ENCODE assay signal across 19 cellular contexts in the genomic region with DNA sequence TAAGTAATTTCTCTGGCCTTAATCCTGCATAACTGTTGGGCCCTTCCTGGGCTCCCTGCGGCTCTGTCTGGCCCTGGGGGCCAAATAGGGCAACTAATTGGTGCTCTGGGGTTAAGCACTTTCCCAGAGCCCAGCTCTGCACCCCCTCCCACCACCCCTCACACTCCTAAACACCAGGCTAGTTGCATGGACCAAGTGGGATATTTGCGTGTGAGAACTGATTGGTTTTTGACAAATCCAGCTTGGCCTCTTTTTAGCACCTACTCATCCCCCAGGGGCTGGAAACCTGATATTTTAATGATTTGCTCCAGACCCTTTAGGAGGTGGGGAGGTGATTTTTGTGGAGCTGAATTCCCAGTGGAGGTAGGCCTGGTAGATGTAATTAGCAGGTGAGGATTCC.
DNase-seq lines count a peak whose midpoint lies in the region; ATAC-seq lines count a peak whose summit lies in the region.
"Had no signal": no experiment of that assay in that cellular context is flagged by ENCODE, and none has a peak within 500 bp of the region (broad histone marks: within the 10 kb centered on the region; RNA-seq: fewer than 3 reads in every experiment).

No MANE protein-coding gene starts in this region.

- H3K4me1 ChIP-seq in CD8-positive, alpha-beta memory T cell (ENCODE audit: insufficient read depth, low read length) = no peaks in the 10 kb centered on the region
- H3K4me1 ChIP-seq: A549, HAP-1 had no signal

- DNase-seq in ELF-1 (ENCODE audit: low read depth, low spot score) (peak; percentile 76), NCI-H1105 treated with DMSO at 0.1 percent for 48 hours (lab: John Stamatoyannopoulos, UW) (peak; percentile 78), NCI-H2171 treated with DMSO at 0.1 percent for 48 hours (lab: John Stamatoyannopoulos, UW) (peak; percentile 90), mesenteric fat pad (ENCODE audit: low spot score) (peak; percentile 64), NCI-H146 (lab: John Stamatoyannopoulos, UW) (no peak)
- DNase-seq in CD8-positive, alpha-beta memory T cell = no peak
- DNase-seq in activated T-cell treated with anti-CD3 and anti-CD28 coated beads, Interleukin-2, amount 50 U/mL, for 4 hours = no peak
- DNase-seq: DMS79, Karpas-422, MV-4-11, NCI-H2029 treated with DMSO at 0.1 percent for 48 hours, NCI-H345, NCI-H82, OCI-M1 had no signal

- H3K27ac Mint-ChIP-seq in CD8-positive, alpha-beta memory T cell = no peak overlapping the region
- H3K27ac Mint-ChIP-seq: B cell, CD14-positive monocyte had no signal

- no peak overlapping the region for H3K27ac ChIP-seq in CD8-positive, alpha-beta memory T cell (ENCODE audit: low read depth, low read length)
- H3K27ac ChIP-seq: A549 had no signal

- no peak overlapping the region for H3K4me3 ChIP-seq in CD8-positive, alpha-beta memory T cell (ENCODE audit: low read length)
- H3K4me3 ChIP-seq: A549, GM12878, HAP-1 had no signal

- no peak for ATAC-seq in activated T-cell treated with anti-CD3 and anti-CD28 coated beads, Interleukin-2, amount 50 U/mL, for 4 hours
- ATAC-seq: A549, GM12878 had no signal

- no peaks in the 10 kb centered on the region for H3K36me3 Mint-ChIP-seq in CD8-positive, alpha-beta memory T cell
- H3K36me3 Mint-ChIP-seq in activated T-cell treated with anti-CD3 and anti-CD28 coated beads, Interleukin-2, amount 50 U/mL, for 4 hours (ENCODE audit: insufficient read depth) = no peaks in the 10 kb centered on the region
- H3K36me3 Mint-ChIP-seq: CD14-positive monocyte had no signal

- H3K27me3 ChIP-seq in CD8-positive, alpha-beta memory T cell (ENCODE audit: insufficient read depth, low read length, poor library complexity, severe bottlenecking) = no peaks in the 10 kb centered on the region

- H3K36me3 ChIP-seq in CD8-positive, alpha-beta memory T cell (ENCODE audit: insufficient read depth, low read length) = no peaks in the 10 kb centered on the region
- H3K36me3 ChIP-seq: HAP-1 had no signal

- H3K9me3 ChIP-seq in CD8-positive, alpha-beta memory T cell (ENCODE audit: low read length) = no peaks in the 10 kb centered on the region
- H3K9me3 ChIP-seq: A549, HAP-1 had no signal

- POLR2A ChIA-PET in CD8-positive, alpha-beta memory T cell (lab: Charles Lee) = no interaction called here

- H3K9me3 Mint-ChIP-seq in CD8-positive, alpha-beta memory T cell = no peaks in the 10 kb centered on the region
- H3K9me3 Mint-ChIP-seq in activated T-cell treated with anti-CD3 and anti-CD28 coated beads, Interleukin-2, amount 50 U/mL, for 4 hours = no peaks in the 10 kb centered on the region

- no peaks in the 10 kb centered on the region for H3K4me1 Mint-ChIP-seq in CD8-positive, alpha-beta memory T cell
- H3K4me1 Mint-ChIP-seq in activated T-cell treated with anti-CD3 and anti-CD28 coated beads, Interleukin-2, amount 50 U/mL, for 4 hours (ENCODE audit: low read depth) = no peaks in the 10 kb centered on the region
- H3K4me1 Mint-ChIP-seq: B cell, CD14-positive monocyte had no signal

- CTCF ChIA-PET in CD8-positive, alpha-beta memory T cell (lab: Charles Lee) = no interaction called here

- H3K27me3 Mint-ChIP-seq in CD8-positive, alpha-beta memory T cell = peaks cover 6 to 17% of the 10 kb centered on the region in 2 donors
- H3K27me3 Mint-ChIP-seq in activated T-cell treated with anti-CD3 and anti-CD28 coated beads, Interleukin-2, amount 50 U/mL, for 4 hours (ENCODE audit: low read depth) = peaks cover 10% of the 10 kb centered on the region

- no peak overlapping the region for H3K4me3 Mint-ChIP-seq in CD8-positive, alpha-beta memory T cell
- H3K4me3 Mint-ChIP-seq in activated T-cell treated with anti-CD3 and anti-CD28 coated beads, Interleukin-2, amount 50 U/mL, for 4 hours = no peak overlapping the region
- H3K4me3 Mint-ChIP-seq: B cell, CD14-positive monocyte had no signal

Comparison
In these comparisons a context has a peak if more than half of its experiments do, and no peak if none do; other contexts are left out.
1. DNase-seq: peak in ELF-1 (single experiment), NCI-H1105 treated with DMSO at 0.1 percent for 48 hours (single experiment), NCI-H2171 treated with DMSO at 0.1 percent for 48 hours (single experiment) and mesenteric fat pad (single experiment); none in CD8-positive, alpha-beta memory T cell (0 of 5), NCI-H146 (single experiment) and activated T-cell treated with anti-CD3 and anti-CD28 coated beads, Interleukin-2, amount 50 U/mL, for 4 hours (single experiment).